22 cellular contexts compared by ENCODE assay signal in genomic region chr4:111754003-111754402, GRCh38.
"Had no signal": no experiment of that assay in that cellular context is flagged by ENCODE, and none has a peak within 500 bp of the region (broad histone marks: within the 10 kb centered on the region; RNA-seq: fewer than 3 reads in every experiment).

No MANE protein-coding gene starts in this region.

- H3K9me3 ChIP-seq: right atrium auricular region, suprapubic skin, transverse colon, upper lobe of right lung, uterus had no signal

- H3K9ac ChIP-seq: neural progenitor cell, parathyroid adenoma had no signal

- H3K36me3 ChIP-seq: neural progenitor cell, right atrium auricular region, suprapubic skin, transverse colon, upper lobe of right lung, uterus had no signal

- H2AFZ ChIP-seq: neural progenitor cell, parathyroid adenoma had no signal

- H3K27ac ChIP-seq: dorsolateral prefrontal cortex, neural progenitor cell, parathyroid adenoma, right atrium auricular region, suprapubic skin, transverse colon, upper lobe of right lung, uterus had no signal

- H3K4me1 ChIP-seq: neural progenitor cell, parathyroid adenoma, right atrium auricular region, suprapubic skin, transverse colon, upper lobe of right lung, uterus had no signal

- H3K79me2 ChIP-seq: parathyroid adenoma had no signal

- H3K4me3 ChIP-seq: dorsolateral prefrontal cortex, lung, neural progenitor cell, right atrium auricular region, smooth muscle cell, suprapubic skin, transverse colon, upper lobe of right lung, uterus had no signal

- H3K4me2 ChIP-seq: neural progenitor cell, smooth muscle cell had no signal

- DNase-seq: dorsolateral prefrontal cortex; effector CD4-positive, alpha-beta T cell; hypothalamus; immature natural killer cell; mesenchymal stem cell; naive thymus-derived CD4-positive, alpha-beta T cell; stimulated activated CD4-positive, alpha-beta T cell treated with anti-CD3 and anti-CD28 coated beads, Interleukin-12 subunit alpha, Interleukin-12 subunit beta, amount 100 ng/mL, for 4 hours; stimulated activated CD4-positive, alpha-beta T cell treated with anti-CD3 and anti-CD28 coated beads, Interleukin-1b, Interleukin-23, amount 100 ng/mL, for 48 hours; stimulated activated CD4-positive, alpha-beta T cell treated with anti-CD3 and anti-CD28 coated beads, Interleukin-4, amount 100 ng/mL, for 1 hour; stimulated activated CD8-positive, alpha-beta memory T cell treated with anti-CD3 and anti-CD28 coated beads, Interleukin-4, amount 100 ng/mL, for 48 hours; stimulated activated naive CD4-positive, alpha-beta T cell; stimulated activated naive CD8-positive, alpha-beta T cell treated with anti-CD3 and anti-CD28 coated beads, Interleukin-15, amount 100 ng/mL, for 72 hours; transverse colon; upper lobe of right lung; uterus had no signal

- H3K27me3 ChIP-seq: neural progenitor cell, right atrium auricular region, suprapubic skin, transverse colon, upper lobe of right lung, uterus had no signal

- ATAC-seq: naive thymus-derived CD4-positive, alpha-beta T cell; sciatic nerve; stimulated activated naive CD8-positive, alpha-beta T cell treated with anti-CD3 and anti-CD28 coated beads, Interleukin-15, amount 100 ng/mL, for 72 hours; upper lobe of right lung had no signal
